Comparison of ENCODE assay signal across 8 cellular contexts in the genomic region with DNA sequence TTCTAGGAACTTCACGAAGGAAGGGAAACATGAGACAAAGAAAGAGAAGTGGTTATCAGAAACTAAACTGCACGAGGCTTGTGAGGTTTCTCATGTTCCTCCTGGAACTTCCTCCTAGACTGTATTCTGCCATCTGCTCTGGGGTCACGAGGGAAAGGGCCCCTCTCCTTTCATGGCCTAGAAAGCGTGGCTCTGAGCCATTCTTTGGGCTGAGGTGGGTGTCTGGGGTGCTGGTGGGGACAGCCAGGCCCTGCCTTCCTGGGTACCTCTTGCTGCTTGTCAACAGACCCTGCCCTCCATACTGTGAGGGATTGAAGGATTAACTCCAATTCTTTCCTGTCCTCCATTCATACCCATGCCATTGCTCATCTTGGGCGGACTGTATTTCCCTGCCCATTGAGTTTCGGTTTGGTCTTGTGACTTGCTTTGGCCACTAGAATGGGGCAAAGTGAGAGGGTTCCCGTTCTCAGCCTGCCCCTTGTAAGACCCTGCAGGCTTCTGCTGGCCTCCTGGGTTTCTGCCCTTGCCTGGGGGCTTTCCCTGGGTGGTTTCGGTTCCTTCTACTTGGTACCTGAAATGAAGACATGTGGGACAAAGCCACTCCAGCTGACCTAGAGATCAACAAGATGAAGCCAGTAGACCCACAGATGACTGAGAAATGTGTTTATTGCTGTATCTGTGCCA. TPM values are rescaled to one million over a fixed set of nuclear protein-coding genes. Genes with fewer than 3 reads are reported as not detected.
DNase-seq lines count a peak whose midpoint lies in the region; ATAC-seq and TF ChIP-seq lines count a peak whose summit lies in the region.

No MANE protein-coding gene starts in this region.

- peaks cover 8% of the 10 kb centered on the region; the same call in 1 of the 2 replicates for H3K27me3 ChIP-seq in GM23248 (replicated peaks; ENCODE audit: insufficient read depth)

- H3K9ac ChIP-seq in GM23248 = no peak overlapping the region

- 39 to 43% methylated on average over 8 of the region's 8 CpGs for WGBS in GM23248 (ENCODE audit: low coverage in 1 of 2, low lambda C conversion rate in 2 of 2, missing lambda C conversion rate in 2 of 2), 2 experiments

- H3K27ac ChIP-seq in GM23248 = no peak overlapping the region

- H3K27ac Mint-ChIP-seq in natural killer cell = peak overlapping the region in 1 of 2 donors; percentile 13

- H3K4me1 Mint-ChIP-seq in natural killer cell = peaks cover 50% of the 10 kb centered on the region in 2 donors

- H3F3A ChIP-seq in GM23248 (ENCODE audit: insufficient read depth) = peaks cover 3% of the 10 kb centered on the region; the same call in 1 of the 2 replicates

- in situ Hi-C loops in GM18951 (cut with MboI; ENCODE audit: low sequenced_read_pairs, unreplicated experiment) (loop anchor here (10.0 kb wide), 1 partner anchor 319 kb away; no protein-coding TSS in a partner anchor), GM23248 (cut with MboI) (no loop called here)

- no peaks in the 10 kb centered on the region for H3K9me3 Mint-ChIP-seq in natural killer cell

- intact Hi-C loops in natural killer cell (cut with micrococcal nuclease) = no loop called here

- no peak for TF ChIP-seq CTCF in natural killer cell (IDR thresholded peaks at IDR 0.05)

- H2AFZ ChIP-seq in GM23248 = no peak overlapping the region

- TF ChIP-seq POLR2A in GM18951 (IDR thresholded peaks at IDR 0.05; ENCODE audit: extremely low read depth, insufficient read depth, insufficient read length) = peak; percentile 53

- DNase-seq in NOMO-1 treated with DMSO at 0.1 percent for 48 hours (lab: John Stamatoyannopoulos, UW; ENCODE audit: unreplicated experiment) = peak; percentile 65
- DNase-seq in natural killer cell = no peak
- DNase-seq in SK-N-DZ (ENCODE audit: low spot score) = no peak
- DNase-seq in activated T-cell treated with anti-CD3 and anti-CD28 coated beads, Interleukin-2, amount 50 U/mL, for 1 hour = no peak
- DNase-seq in OCI-M2 (lab: John Stamatoyannopoulos, UW; ENCODE audit: unreplicated experiment) = no peak
- DNase-seq in GM23248 = no peak

- H3K9me3 ChIP-seq in GM23248 (ENCODE audit: low read depth) = no peaks in the 10 kb centered on the region

- no peaks in the 10 kb centered on the region for H3K36me3 Mint-ChIP-seq in natural killer cell

- H3K36me3 ChIP-seq in GM23248 (ENCODE audit: low read depth) = no peaks in the 10 kb centered on the region

- no peak overlapping the region for H3K4me3 ChIP-seq in GM23248

- no peaks in the 10 kb centered on the region for H3K27me3 Mint-ChIP-seq in natural killer cell (ENCODE audit: low read depth in 2 of 2)

- H3K4me3 Mint-ChIP-seq in natural killer cell = peak overlapping the region; percentile 9

- no peaks in the 10 kb centered on the region for H3K9me2 ChIP-seq in GM23248 (ENCODE audit: insufficient read depth)

- H3K79me2 ChIP-seq in GM23248 (ENCODE audit: insufficient read depth) = no peaks in the 10 kb centered on the region

- peaks cover 7% of the 10 kb centered on the region for H3K4me1 ChIP-seq in GM23248 (ENCODE audit: insufficient read depth)

- ATAC-seq in HG02759 (IDR thresholded peaks at IDR 0.05; ENCODE audit: unreplicated experiment) (peak; percentile 95), natural killer cell (no peak)

- no peaks in the 10 kb centered on the region for H4K20me1 ChIP-seq in GM23248 (ENCODE audit: insufficient read depth)

- H3K4me2 ChIP-seq in GM23248 (ENCODE audit: unreplicated experiment) = no peak overlapping the region

RNA-seq across cellular contexts. Expression of gene GIMAP8, which starts 14.9 kb away (rescaled TPM):
- 10 to 100 TPM in 1 of 3 donors, 1 to 10 TPM in 2; 6.7 to 17.7 (median 8.4) TPM for total RNA-seq in natural killer cell
- 0.03 TPM in 1 of 2 replicates, not detected in the other for polyA plus RNA-seq in SK-N-DZ (2014; cell fraction: cytosol; rRNA removed)
- polyA plus RNA-seq in SK-N-DZ (2014; cell fraction: nucleus; rRNA removed) = not detected in 2 replicates
- not detected in 2 replicates for total RNA-seq in GM23248 (2014; rRNA removed; shearing (Covaris generic))
- not detected in 2 replicates for polyA plus RNA-seq in GM23248 (2016; fragmentation: Nextera tagmentation; extraction: Ambion mirVana)

RNA-seq across cellular contexts. Expression of gene ZNF775, which starts 56.4 kb away (rescaled TPM):
- total RNA-seq in natural killer cell = 1 to 10 TPM; 1.3 to 2.7 (median 1.6) TPM
- 16.4 and 25.1 TPM in 2 replicates for polyA plus RNA-seq in SK-N-DZ (2014; cell fraction: cytosol; rRNA removed)
- polyA plus RNA-seq in SK-N-DZ (2014; cell fraction: nucleus; rRNA removed) = 18.4 and 21.0 TPM in 2 replicates
- 3.9 and 5.2 TPM in 2 replicates for total RNA-seq in GM23248 (2014; rRNA removed; shearing (Covaris generic))
- 0.75 and 1.6 TPM in 2 replicates for polyA plus RNA-seq in GM23248 (2016; fragmentation: Nextera tagmentation; extraction: Ambion mirVana)
